18 cellular contexts compared by ENCODE assay signal in genomic region chr1:171799166-171799565, GRCh38.
"Had no signal": no experiment of that assay in that cellular context is flagged by ENCODE, and none has a peak within 500 bp of the region (broad histone marks: within the 10 kb centered on the region; RNA-seq: fewer than 3 reads in every experiment).

No MANE protein-coding gene starts in this region.

- H3K27ac ChIP-seq: coronary artery, lower lobe of right lung had no signal

- H3K27ac Mint-ChIP-seq: T-helper 2 cell treated with Interferon-gamma antibody and Interleukin-4, amounts not matched to agents 5 μg/mL and 100 μg/mL, for 36 hours had no signal

- H3K4me1 ChIP-seq: lower lobe of right lung had no signal

- H3K9me3 Mint-ChIP-seq: activated CD4-positive, alpha-beta memory T cell treated with anti-CD3 and anti-CD28 coated beads for 36 hours; activated naive CD8-positive, alpha-beta T cell treated with anti-CD3 and anti-CD28 coated beads, Interleukin-2, amount 10 ng/mL, durations not matched to agents 7 days and 5 days; activated T-helper 2 cell treated with anti-CD3 and anti-CD28 coated beads, Interferon-gamma antibody, Interleukin-2, Interleukin-4, amounts not matched to agents 10 μg/mL and 5 μg/mL and 100 μg/mL, durations not matched to agents 14 hours and 24 hours and 36 hours; brain; central memory CD8-positive, alpha-beta T cell; T-helper 2 cell treated with Interferon-gamma antibody and Interleukin-4, amounts not matched to agents 5 μg/mL and 100 μg/mL, for 36 hours; WTC11 had no signal

- H3K9me3 ChIP-seq: lower lobe of right lung, SK-N-SH had no signal

- ATAC-seq: activated CD4-positive, alpha-beta T cell treated with anti-CD3 and anti-CD28 coated beads for 36 hours; esophagus mucosa; WTC11 had no signal

- H3K4me3 Mint-ChIP-seq: activated CD4-positive, alpha-beta memory T cell treated with anti-CD3 and anti-CD28 coated beads for 36 hours; activated CD4-positive, alpha-beta T cell treated with anti-CD3 and anti-CD28 coated beads for 36 hours; activated naive CD8-positive, alpha-beta T cell treated with anti-CD3 and anti-CD28 coated beads, Interleukin-2, amount 10 ng/mL, durations not matched to agents 7 days and 5 days; brain; central memory CD8-positive, alpha-beta T cell; T-helper 2 cell treated with Interferon-gamma antibody and Interleukin-4, amounts not matched to agents 5 μg/mL and 100 μg/mL, for 36 hours; WTC11 had no signal

- H3K27me3 Mint-ChIP-seq: activated CD4-positive, alpha-beta memory T cell treated with anti-CD3 and anti-CD28 coated beads for 36 hours; activated CD4-positive, alpha-beta T cell treated with anti-CD3 and anti-CD28 coated beads for 36 hours; activated naive CD8-positive, alpha-beta T cell treated with anti-CD3 and anti-CD28 coated beads, Interleukin-2, amount 10 ng/mL, durations not matched to agents 7 days and 5 days; brain; central memory CD8-positive, alpha-beta T cell had no signal

- DNase-seq: activated CD4-positive, alpha-beta memory T cell treated with anti-CD3 and anti-CD28 coated beads for 36 hours; activated CD4-positive, alpha-beta T cell treated with anti-CD3 and anti-CD28 coated beads for 36 hours; activated naive CD4-positive, alpha-beta T cell treated with Interleukin-2 at 50 U/mL for 16 hours; activated naive CD8-positive, alpha-beta T cell treated with anti-CD3 and anti-CD28 coated beads, Interleukin-2, amount 10 ng/mL, durations not matched to agents 7 days and 5 days; anterior cingulate cortex; lower lobe of right lung; midbrain; retina; SK-N-SH; small intestine; stimulated activated CD4-positive, alpha-beta T cell treated with anti-CD3 and anti-CD28 coated beads, Interleukin-4, amount 100 ng/mL, for 1 hour had no signal

- H3K4me3 ChIP-seq: coronary artery, lower lobe of right lung had no signal
